ENCODE assay signal across 22 cellular contexts in genomic region chr19:5319516-5319915, GRCh38.
"Had no signal": no experiment of that assay in that cellular context is flagged by ENCODE, and none has a peak within 500 bp of the region (broad histone marks: within the 10 kb centered on the region; RNA-seq: fewer than 3 reads in every experiment).

No MANE protein-coding gene starts in this region.

- H3K4me3 Mint-ChIP-seq: natural killer cell; stimulated activated memory B cell treated with anti-CD40 and anti-IgM and Interleukin-4, amounts not matched to agents 10 μg/mL and 1 μg/mL and 100 μg/mL, for 72 hours; stimulated activated naive CD8-positive, alpha-beta T cell treated with anti-CD3 and anti-CD28 coated beads, Interleukin-15, Interleukin-2, amounts not matched to agents 100 ng/mL and 50 ng/mL, for 24 hours had no signal

- H3K4me3 ChIP-seq: colonic mucosa, heart right ventricle, mucosa of descending colon, psoas muscle, spleen, tibial artery, upper lobe of left lung, uterus had no signal

- H2AFZ ChIP-seq: parathyroid adenoma had no signal

- H3K9me3 Mint-ChIP-seq: natural killer cell; stimulated activated naive CD8-positive, alpha-beta T cell treated with anti-CD3 and anti-CD28 coated beads, Interleukin-15, Interleukin-2, amounts not matched to agents 100 ng/mL and 50 ng/mL, for 24 hours had no signal

- H3K9me3 ChIP-seq: colonic mucosa, mucosa of descending colon, psoas muscle, uterus had no signal

- H3K36me3 Mint-ChIP-seq: natural killer cell had no signal

- H3K27me3 ChIP-seq: uterus had no signal

- H3K9ac ChIP-seq: parathyroid adenoma had no signal

- H3K27ac ChIP-seq: colonic mucosa, heart right ventricle, parathyroid adenoma, psoas muscle, spleen, tibial artery, upper lobe of left lung, uterus had no signal

- DNase-seq: colonic mucosa; dermis blood vessel endothelial cell; erythroblast; foreskin melanocyte; heart right ventricle; hypothalamus; kidney glomerular epithelial cell; mucosa of descending colon; natural killer cell; psoas muscle; retina; spleen; stimulated activated CD4-positive, alpha-beta T cell treated with anti-CD3 and anti-CD28 coated beads, Interleukin-15, amount 100 ng/mL, for 24 hours; stimulated activated CD4-positive, alpha-beta T cell treated with anti-CD3 and anti-CD28 coated beads, Interleukin-1b, Interleukin-23, amount 100 ng/mL, for 48 hours; stimulated activated CD4-positive, alpha-beta T cell treated with anti-CD3 and anti-CD28 coated beads, Interleukin-4, amount 100 ng/mL, for 24 hours; tibial artery; upper lobe of left lung; uterus had no signal

- H3K36me3 ChIP-seq: colonic mucosa, heart right ventricle, spleen, tibial artery, upper lobe of left lung, uterus had no signal

- H3K79me2 ChIP-seq: parathyroid adenoma had no signal

- H3K27ac Mint-ChIP-seq: natural killer cell; stimulated activated memory B cell treated with anti-CD40 and anti-IgM and Interleukin-4, amounts not matched to agents 10 μg/mL and 1 μg/mL and 100 μg/mL, for 72 hours; stimulated activated naive CD8-positive, alpha-beta T cell treated with anti-CD3 and anti-CD28 coated beads, Interleukin-15, Interleukin-2, amounts not matched to agents 100 ng/mL and 50 ng/mL, for 24 hours had no signal

- H3K4me1 ChIP-seq: colonic mucosa, parathyroid adenoma, psoas muscle, uterus had no signal

- ATAC-seq: heart right ventricle; mucosa of descending colon; natural killer cell; psoas muscle; sciatic nerve; stimulated activated memory B cell treated with anti-CD40 and anti-IgM and Interleukin-4, amounts not matched to agents 10 μg/mL and 1 μg/mL and 100 μg/mL, for 72 hours had no signal
